ENCODE assay signal across 8 cellular contexts in genomic region chr1:234477373-234478151, GRCh38. TPM values are rescaled to one million over a fixed set of nuclear protein-coding genes. Genes with fewer than 3 reads are reported as not detected.
DNase-seq lines count a peak whose midpoint lies in the region; ATAC-seq and TF ChIP-seq lines count a peak whose summit lies in the region.

No MANE protein-coding gene starts in this region.

- peak overlapping the region; percentile 58 to 96 (median 92) for H3K27ac Mint-ChIP-seq in naive thymus-derived CD8-positive, alpha-beta T cell

- no peaks in the 10 kb centered on the region for H4K20me1 ChIP-seq in KMS-11 (ENCODE audit: insufficient read depth)

- POLR2A ChIA-PET in naive thymus-derived CD8-positive, alpha-beta T cell (lab: Charles Lee) = interaction anchor here (0.5 to 3.2 kb wide), 14 partner anchors 9 to 1027 kb away, joined by 3 to 30 read pairs (median 6); partner anchors contain the start of genes B3GALNT2, COA6, IRF2BP2 and RBM34

- H3K4me3 Mint-ChIP-seq in naive thymus-derived CD8-positive, alpha-beta T cell = peak overlapping the region; percentile 81 to 93 (median 90)

- peak overlapping the region; percentile 77 for H3K4me2 ChIP-seq in KMS-11

- H3K4me1 ChIP-seq in KMS-11 (ENCODE audit: low read depth, poor library complexity, severe bottlenecking) = peaks cover 19% of the 10 kb centered on the region

- H3K27me3 Mint-ChIP-seq in naive thymus-derived CD8-positive, alpha-beta T cell = peaks cover 0 to 8% (median under 1%) of the 10 kb centered on the region in 5 donors

- H2AFZ ChIP-seq in KMS-11 (ENCODE audit: low read depth) = peak overlapping the region; percentile 53

- peak overlapping the region; percentile 80; the same call in 1 of the 2 replicates for H3K9ac ChIP-seq in KMS-11

- no peaks in the 10 kb centered on the region for H3K9me3 Mint-ChIP-seq in naive thymus-derived CD8-positive, alpha-beta T cell

- peak overlapping the region; percentile 83 for H3K27ac ChIP-seq in KMS-11
- H3K27ac ChIP-seq in coronary artery = peak overlapping the region; percentile 80 to 93

- TF ChIP-seq CTCF in AG09309 (IDR thresholded peaks at IDR 0.05; ENCODE audit: control insufficient read depth, insufficient read depth, low read depth, low read length, missing control alignments) = no peak
- TF ChIP-seq CTCF in KMS-11 (conservative IDR thresholded peaks at IDR 0.05; ENCODE audit: low read depth, low read length) = no peak
- TF ChIP-seq CTCF in coronary artery (IDR thresholded peaks at IDR 0.05) = no peak

- peaks cover 28% of the 10 kb centered on the region; the same call in 1 of the 2 replicates for H3K79me2 ChIP-seq in KMS-11 (ENCODE audit: insufficient read depth, low read depth)

- H3K4me1 Mint-ChIP-seq in naive thymus-derived CD8-positive, alpha-beta T cell = peaks cover 20 to 54% (median 53%) of the 10 kb centered on the region in 4 donors

- H3K36me3 ChIP-seq in KMS-11 (ENCODE audit: insufficient read depth) = no peaks in the 10 kb centered on the region

- H3K27me3 ChIP-seq in KMS-11 (ENCODE audit: insufficient read depth, low read depth) = no peaks in the 10 kb centered on the region

- no peak for ATAC-seq in naive thymus-derived CD8-positive, alpha-beta T cell
- ATAC-seq in HG02610 (IDR thresholded peaks at IDR 0.05; ENCODE audit: unreplicated experiment) = no peak
- no peak for ATAC-seq in HG03139 (IDR thresholded peaks at IDR 0.05; ENCODE audit: unreplicated experiment)

- H3K4me3 ChIP-seq in AG09309 (ENCODE audit: control insufficient read depth, low read depth, low read length) (peak overlapping the region; percentile 66), KMS-11 (IDR thresholded peaks at IDR 0.05; ENCODE audit: insufficient read depth, low read depth, low read length) (peak overlapping the region; percentile 94), coronary artery (peak overlapping the region; percentile 96)

- H3K36me3 Mint-ChIP-seq in naive thymus-derived CD8-positive, alpha-beta T cell = no peaks in the 10 kb centered on the region

- DNase-seq in AG09309 (ENCODE audit: low read depth) = no peak
- no peak for DNase-seq in coronary artery (ENCODE audit: low spot score)
- DNase-seq in naive thymus-derived CD8-positive, alpha-beta T cell = no peak
- no peak for DNase-seq in UCSD-AML1 (lab: John Stamatoyannopoulos, UW; ENCODE audit: unreplicated experiment)
- DNase-seq in COR-L47 (lab: John Stamatoyannopoulos, UW) = no peak

RNA-seq across cellular contexts. Expression of gene TARBP1, which starts 1.4 kb away (rescaled TPM):
- total RNA-seq in naive thymus-derived CD8-positive, alpha-beta T cell = 10 to 100 TPM; 54.7 to 61.1 TPM
- polyA plus RNA-seq in naive thymus-derived CD8-positive, alpha-beta T cell = 10 to 100 TPM; 12.8 to 15.6 (median 13.2) TPM
